Comparison of ENCODE assay signal across 15 cellular contexts in the genomic region with DNA sequence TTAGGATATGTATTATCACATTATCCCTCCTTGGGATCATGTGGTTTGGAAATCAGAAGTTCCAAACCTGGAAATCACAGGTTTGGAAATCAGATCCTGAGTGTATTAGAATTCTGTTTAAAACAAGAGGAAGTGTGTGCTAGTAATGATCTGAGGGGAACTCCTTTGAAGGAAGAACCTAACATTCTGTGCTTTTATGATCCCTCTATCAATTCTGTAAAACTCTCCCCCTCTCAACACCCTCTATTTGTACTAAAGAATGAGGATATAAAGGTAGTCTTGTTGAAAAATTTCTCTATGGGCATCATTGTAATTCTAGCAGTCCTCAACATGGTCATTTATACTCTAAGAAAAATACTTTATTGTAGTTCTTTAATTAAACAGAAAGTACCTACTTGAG.
A peak's percentile ranks its signal among the peaks of the same experiment; 100 is the strongest.
DNase-seq lines count a peak whose midpoint lies in the region; ATAC-seq and TF ChIP-seq lines count a peak whose summit lies in the region.
"Had no signal": no experiment of that assay in that cellular context is flagged by ENCODE, and none has a peak within 500 bp of the region (broad histone marks: within the 10 kb centered on the region; RNA-seq: fewer than 3 reads in every experiment).

No MANE protein-coding gene starts in this region.

- H3K27ac ChIP-seq in testis: peak overlapping the region; percentile 20 to 48
- H3K27ac ChIP-seq in uterus: peak overlapping the region in 1 of 2 donors; percentile 4
- H3K27ac ChIP-seq: SJSA1 had no signal

- POLR2A ChIA-PET in WTC11 (lab: Charles Lee): no interaction called here

- ATAC-seq in WTC11 (no peak), HG03095 (IDR thresholded peaks at IDR 0.05; ENCODE audit: unreplicated experiment) (no peak)

- H3K9me3 Mint-ChIP-seq in WTC11: 0 out of 2 replicates have a peak, but pooled peaks cover 5% of the 10 kb centered on the region

- H3K4me1 Mint-ChIP-seq in WTC11: peaks cover 47% of the 10 kb centered on the region

- H3K36me3 ChIP-seq in testis (ENCODE audit: low read depth, missing control alignments) (no peaks in the 10 kb centered on the region), uterus (peaks cover 0 to 2% of the 10 kb centered on the region in 2 donors)

- no peak for TF ChIP-seq POLR2A in testis (IDR thresholded peaks at IDR 0.05)
- no peak for TF ChIP-seq POLR2A in uterus (IDR thresholded peaks at IDR 0.05)

- H3K9me3 ChIP-seq in testis (no peaks in the 10 kb centered on the region), uterus (no peaks in the 10 kb centered on the region)
- H3K9me3 ChIP-seq: SJSA1 had no signal

- 0 out of 2 replicates have a peak, but pooled peaks cover 3% of the 10 kb centered on the region for H3K36me3 Mint-ChIP-seq in WTC11

- no peaks in the 10 kb centered on the region for H3K27me3 Mint-ChIP-seq in WTC11 (ENCODE audit: low read depth)

- DNase-seq in NOMO-1 treated with DMSO at 0.1 percent for 48 hours (lab: John Stamatoyannopoulos, UW; ENCODE audit: unreplicated experiment): peak; percentile 7
- DNase-seq in NOMO-1 treated with dmso at 0.1 percent for 144 hours (lab: John Stamatoyannopoulos, UW; ENCODE audit: unreplicated experiment): no peak
- no peak for DNase-seq in WTC11 (ENCODE audit: low spot score)
- DNase-seq in medulla oblongata (ENCODE audit: extremely low spot score): peak; percentile 48
- no peak for DNase-seq in testis
- DNase-seq in uterus: no peak
- DNase-seq in activated naive CD4-positive, alpha-beta T cell (lab: John Stamatoyannopoulos, UW): no peak
- DNase-seq: 8988T; IMR-90; Karpas-422; NCI-H345; NCI-H526; NK-92 treated with Interleukin-12 subunit alpha and Interleukin-12 subunit beta, amount 100 ng/mL, for 24 hours had no signal

- peaks cover 24% of the 10 kb centered on the region for H3K4me1 ChIP-seq in testis
- H3K4me1 ChIP-seq in uterus: no peaks in the 10 kb centered on the region

- H3K27ac Mint-ChIP-seq in WTC11: peak overlapping the region; percentile 65; the same call in 1 of the 2 replicates

- intact Hi-C loops in testis (cut with DNase I; ENCODE audit: low total_unique reads) (no loop called here), uterus (cut with DNase I; ENCODE audit: low total_unique reads) (no loop called here)

- H3K4me3 ChIP-seq in testis: no peak overlapping the region
- no peak overlapping the region for H3K4me3 ChIP-seq in uterus
- H3K4me3 ChIP-seq: SJSA1 had no signal

- no peak for TF ChIP-seq CTCF in WTC11 (IDR thresholded peaks at IDR 0.05)
- no peak for TF ChIP-seq CTCF in testis (IDR thresholded peaks at IDR 0.05)
- no peak for TF ChIP-seq CTCF in uterus (IDR thresholded peaks at IDR 0.05)

- H3K27me3 ChIP-seq in testis (no peaks in the 10 kb centered on the region), uterus (no peaks in the 10 kb centered on the region)
- H3K27me3 ChIP-seq: SJSA1 had no signal

- CTCF ChIA-PET in WTC11 (lab: Charles Lee): no interaction called here

- H3K4me3 Mint-ChIP-seq in WTC11: no peak overlapping the region

TF ChIP-seq in WTC11, 78 proteins besides CTCF, POLR2A, EP300 and RAD21:
- no peak for TF ChIP-seq NFATC4 (CRISPR knock-in tag; IDR thresholded peaks at IDR 0.05)
- TF ChIP-seq ATF3 (CRISPR knock-in tag; conservative IDR thresholded peaks at IDR 0.05): no peak
- no peak for TF ChIP-seq MXD4 (CRISPR knock-in tag; IDR thresholded peaks at IDR 0.05; ENCODE audit: borderline replicate concordance)
- no peak for TF ChIP-seq MYBL2 (CRISPR knock-in tag; IDR thresholded peaks at IDR 0.05)
- TF ChIP-seq GTF2I (CRISPR knock-in tag; conservative IDR thresholded peaks at IDR 0.05): no peak
- TF ChIP-seq FOXP1 (CRISPR knock-in tag; IDR thresholded peaks at IDR 0.05; ENCODE audit: borderline replicate concordance): no peak
- no peak for TF ChIP-seq NR2C2 (CRISPR knock-in tag; IDR thresholded peaks at IDR 0.05)
- no peak for TF ChIP-seq NFE2L1 (CRISPR knock-in tag; IDR thresholded peaks at IDR 0.05)
- TF ChIP-seq ZNF416 (CRISPR knock-in tag; IDR thresholded peaks at IDR 0.05): no peak
- TF ChIP-seq CREM (CRISPR knock-in tag; IDR thresholded peaks at IDR 0.05): no peak
- TF ChIP-seq TP53 (CRISPR knock-in tag; IDR thresholded peaks at IDR 0.05): no peak
- TF ChIP-seq ZNF121 (CRISPR knock-in tag; IDR thresholded peaks at IDR 0.05): no peak
- no peak for TF ChIP-seq ZNF396 (CRISPR knock-in tag; IDR thresholded peaks at IDR 0.05; ENCODE audit: borderline replicate concordance)
- no peak for TF ChIP-seq ZNF423 (CRISPR knock-in tag; IDR thresholded peaks at IDR 0.05)
- TF ChIP-seq CREB1 (CRISPR knock-in tag; IDR thresholded peaks at IDR 0.05): no peak
- TF ChIP-seq, protein P1, sequence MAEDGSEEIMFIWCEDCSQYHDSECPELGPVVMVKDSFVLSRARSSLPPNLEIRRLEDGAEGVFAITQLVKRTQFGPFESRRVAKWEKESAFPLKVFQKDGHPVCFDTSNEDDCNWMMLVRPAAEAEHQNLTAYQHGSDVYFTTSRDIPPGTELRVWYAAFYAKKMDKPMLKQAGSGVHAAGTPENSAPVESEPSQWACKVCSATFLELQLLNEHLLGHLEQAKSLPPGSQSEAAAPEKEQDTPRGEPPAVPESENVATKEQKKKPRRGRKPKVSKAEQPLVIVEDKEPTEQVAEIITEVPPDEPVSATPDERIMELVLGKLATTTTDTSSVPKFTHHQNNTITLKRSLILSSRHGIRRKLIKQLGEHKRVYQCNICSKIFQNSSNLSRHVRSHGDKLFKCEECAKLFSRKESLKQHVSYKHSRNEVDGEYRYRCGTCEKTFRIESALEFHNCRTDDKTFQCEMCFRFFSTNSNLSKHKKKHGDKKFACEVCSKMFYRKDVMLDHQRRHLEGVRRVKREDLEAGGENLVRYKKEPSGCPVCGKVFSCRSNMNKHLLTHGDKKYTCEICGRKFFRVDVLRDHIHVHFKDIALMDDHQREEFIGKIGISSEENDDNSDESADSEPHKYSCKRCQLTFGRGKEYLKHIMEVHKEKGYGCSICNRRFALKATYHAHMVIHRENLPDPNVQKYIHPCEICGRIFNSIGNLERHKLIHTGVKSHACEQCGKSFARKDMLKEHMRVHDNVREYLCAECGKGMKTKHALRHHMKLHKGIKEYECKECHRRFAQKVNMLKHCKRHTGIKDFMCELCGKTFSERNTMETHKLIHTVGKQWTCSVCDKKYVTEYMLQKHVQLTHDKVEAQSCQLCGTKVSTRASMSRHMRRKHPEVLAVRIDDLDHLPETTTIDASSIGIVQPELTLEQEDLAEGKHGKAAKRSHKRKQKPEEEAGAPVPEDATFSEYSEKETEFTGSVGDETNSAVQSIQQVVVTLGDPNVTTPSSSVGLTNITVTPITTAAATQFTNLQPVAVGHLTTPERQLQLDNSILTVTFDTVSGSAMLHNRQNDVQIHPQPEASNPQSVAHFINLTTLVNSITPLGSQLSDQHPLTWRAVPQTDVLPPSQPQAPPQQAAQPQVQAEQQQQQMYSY (CRISPR knock-in tag; IDR thresholded peaks at IDR 0.05): no peak

Comparison
In these comparisons a context has a peak if more than half of its experiments do, and no peak if none do; other contexts are left out.
1. DNase-seq: peak in NOMO-1 treated with DMSO at 0.1 percent for 48 hours (single experiment) and medulla oblongata (single experiment); none in NOMO-1 treated with dmso at 0.1 percent for 144 hours (single experiment), WTC11 (single experiment), testis (single experiment), uterus (0 of 2) and activated naive CD4-positive, alpha-beta T cell (0 of 4).